ENCODE assay signal across 12 cellular contexts in the genomic region with DNA sequence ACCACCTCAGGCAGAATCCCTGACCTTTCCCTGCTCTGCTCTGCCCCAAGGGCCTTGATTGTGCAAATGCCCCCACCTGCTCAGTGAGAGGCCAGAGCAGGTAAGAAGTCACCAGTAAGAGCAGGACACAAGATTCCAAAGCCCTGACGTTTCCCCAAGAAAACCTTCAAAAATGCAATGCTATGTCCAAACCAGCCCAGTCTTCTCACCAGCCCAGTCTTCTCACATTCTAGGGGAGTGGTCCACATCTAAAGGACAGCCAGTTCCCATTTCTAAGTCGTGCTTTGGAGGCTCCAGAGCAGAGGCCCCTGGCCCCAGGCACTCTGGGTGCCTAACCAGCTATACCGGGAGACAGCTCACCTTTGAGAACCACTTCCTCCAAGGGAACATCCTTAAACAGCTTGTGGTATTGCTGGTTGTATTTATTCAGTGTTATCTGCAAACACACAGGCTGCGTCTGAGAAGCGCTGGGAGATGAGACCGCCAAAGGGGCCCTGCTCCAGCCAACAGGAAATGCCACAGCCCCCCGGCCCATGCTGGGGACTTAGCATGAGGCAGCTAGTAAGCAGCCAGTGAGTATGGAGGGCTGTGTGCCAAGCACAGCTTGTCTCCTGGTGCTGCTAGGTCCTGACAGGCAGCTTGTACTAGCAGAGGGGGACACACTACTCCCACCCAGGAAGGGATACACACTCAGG. TPM values are rescaled to one million over a fixed set of nuclear protein-coding genes. Genes with fewer than 3 reads are reported as not detected.
A peak's percentile ranks its signal among the peaks of the same experiment; 100 is the strongest.
DNase-seq lines count a peak whose midpoint lies in the region; TF ChIP-seq lines count a peak whose summit lies in the region.
"Had no signal": no experiment of that assay in that cellular context is flagged by ENCODE, and none has a peak within 500 bp of the region (broad histone marks: within the 10 kb centered on the region; RNA-seq: fewer than 3 reads in every experiment).

No MANE protein-coding gene starts in this region.

- no peak overlapping the region for H3K4me3 Mint-ChIP-seq in endodermal cell
- H3K4me3 Mint-ChIP-seq: activated B cell treated with CpG ODN at 0.5 μM for 24 hours had no signal

- CTCF ChIA-PET in RWPE1 (lab: Yijun Ruan, JAX), result interaction anchor here (0.5 to 2.0 kb wide), 3 partner anchors 11 to 12 kb away, joined by 3 to 7 read pairs (median 5); no protein-coding TSS in a partner anchor

- no peaks in the 10 kb centered on the region for H3K9me3 ChIP-seq in endodermal cell (ENCODE audit: control insufficient read depth, low read length)
- H3K9me3 ChIP-seq: sigmoid colon had no signal

- peak overlapping the region; percentile 89 for H3K27ac Mint-ChIP-seq in endodermal cell
- H3K27ac Mint-ChIP-seq: activated B cell treated with CpG ODN at 0.5 μM for 24 hours had no signal

- no peaks in the 10 kb centered on the region for H3K36me3 Mint-ChIP-seq in endodermal cell (ENCODE audit: low read depth)

- WGBS in endodermal cell (ENCODE audit: insufficient coverage in 1 of 2, insufficient read length in 1 of 2), 2 experiments, result 61 to 78% methylated on average over 3 to 7 of the region's 7 CpGs

- DNase-seq in NCI-H748 (lab: John Stamatoyannopoulos, UW; ENCODE audit: unreplicated experiment), result peak; percentile 25
- DNase-seq in NCI-H748 treated with DMSO at 0.1 percent for 48 hours (lab: John Stamatoyannopoulos, UW), result no peak
- DNase-seq in RWPE1 (ENCODE audit: low spot score), result peak; percentile 67
- DNase-seq in endodermal cell, result peak; percentile 81
- peak; percentile 41 for DNase-seq in retinal pigment epithelial cell (ENCODE audit: low read depth)
- no peak for DNase-seq in NAMALWA (ENCODE audit: low spot score)
- DNase-seq in superior temporal gyrus (ENCODE audit: extremely low spot score), result no peak
- DNase-seq in GM20000 (ENCODE audit: low spot score), result no peak
- DNase-seq: activated B cell treated with CpG ODN at 0.5 μM for 24 hours, NCI-H774, sigmoid colon had no signal

- POLR2A ChIA-PET in RWPE1 (lab: Yijun Ruan, JAX; ENCODE audit: low non-redundant PET), result no interaction called here

- H3K27me3 Mint-ChIP-seq in endodermal cell (ENCODE audit: insufficient read depth), result no peaks in the 10 kb centered on the region

- H3K36me3 ChIP-seq in endodermal cell (ENCODE audit: control insufficient read depth, insufficient read depth, low read length), result no peaks in the 10 kb centered on the region
- H3K36me3 ChIP-seq: sigmoid colon had no signal

- H3K4me1 Mint-ChIP-seq in endodermal cell, result peaks cover 20% of the 10 kb centered on the region
- H3K4me1 Mint-ChIP-seq: activated B cell treated with CpG ODN at 0.5 μM for 24 hours had no signal

- no peaks in the 10 kb centered on the region for H3K9me3 Mint-ChIP-seq in endodermal cell
- H3K9me3 Mint-ChIP-seq: activated B cell treated with CpG ODN at 0.5 μM for 24 hours had no signal

- peaks cover 8% of the 10 kb centered on the region for H3K4me1 ChIP-seq in endodermal cell (ENCODE audit: control insufficient read depth, insufficient read depth, low read length)
- H3K4me1 ChIP-seq: sigmoid colon had no signal

- H3K27ac ChIP-seq in RWPE1 (peak overlapping the region; percentile 48), endodermal cell (ENCODE audit: low read depth, low read length) (no peak overlapping the region)
- H3K27ac ChIP-seq: sigmoid colon had no signal

- TF ChIP-seq CTCF in RWPE1 (conservative IDR thresholded peaks at IDR 0.05; ENCODE audit: low read depth) (no peak), endodermal cell (conservative IDR thresholded peaks at IDR 0.05) (no peak), retinal pigment epithelial cell (conservative IDR thresholded peaks at IDR 0.05; ENCODE audit: low read depth, low read length) (no peak), GM20000 (IDR thresholded peaks at IDR 0.05; ENCODE audit: extremely low read depth, missing control alignments) (no peak)

- no peaks in the 10 kb centered on the region for H3K27me3 ChIP-seq in endodermal cell (ENCODE audit: control insufficient read depth, insufficient read depth, low read length, poor library complexity, severe bottlenecking)
- H3K27me3 ChIP-seq: sigmoid colon had no signal

- no peak overlapping the region for H3K4me3 ChIP-seq in endodermal cell (ENCODE audit: low read length)
- no peak overlapping the region for H3K4me3 ChIP-seq in retinal pigment epithelial cell (ENCODE audit: low read length)
- H3K4me3 ChIP-seq: lung, sigmoid colon had no signal

- H3K9ac ChIP-seq in endodermal cell (ENCODE audit: extremely low read depth, low read length, poor library complexity, severe bottlenecking), result no peak overlapping the region

RNA-seq across cellular contexts. Expression of a gene that starts 29.3 kb away (rescaled TPM):
- total RNA-seq in endodermal cell, result 1 to 10 TPM; 2.0 TPM
- 1.0 TPM for polyA plus RNA-seq in endodermal cell (2013, experiment 1 of 2)
- 0.54 TPM for polyA plus RNA-seq in endodermal cell (2013, experiment 2 of 2)
- total RNA-seq: activated B cell treated with CpG ODN at 0.5 μM for 24 hours had no signal

RNA-seq across cellular contexts. Expression of a gene that starts 50.1 kb away (rescaled TPM):
- total RNA-seq in endodermal cell, result 1 to 10 TPM; 4.7 to 6.6 TPM
- 6.4 TPM for polyA plus RNA-seq in endodermal cell (2013, experiment 1 of 2)
- 6.0 TPM for polyA plus RNA-seq in endodermal cell (2013, experiment 2 of 2)

RNA-seq across cellular contexts. Expression of a gene that starts 50.3 kb away (rescaled TPM):
- 10 to 100 TPM; 34.9 to 36.4 TPM for total RNA-seq in endodermal cell
- polyA plus RNA-seq in endodermal cell (2013, experiment 1 of 2), result 12.1 TPM
- polyA plus RNA-seq in endodermal cell (2013, experiment 2 of 2), result 12.4 TPM

Comparison
In these comparisons a context has a peak if more than half of its experiments do, and no peak if none do; other contexts are left out.
1. DNase-seq: peak in NCI-H748 (single experiment), RWPE1 (single experiment), endodermal cell (single experiment) and retinal pigment epithelial cell (single experiment); none in NCI-H748 treated with DMSO at 0.1 percent for 48 hours (single experiment), NAMALWA (single experiment), superior temporal gyrus (single experiment) and GM20000 (single experiment).